In genomic region chr1:200737647-200738296, GRCh38 we compare ENCODE assay signal across 8 cellular contexts.
A peak's percentile ranks its signal among the peaks of the same experiment; 100 is the strongest.
DNase-seq lines count a peak whose midpoint lies in the region; ATAC-seq and TF ChIP-seq lines count a peak whose summit lies in the region.

No MANE protein-coding gene starts in this region.

- DNase-seq in T-helper 1 cell (no peak), WERI-Rb-1 (no peak), NCI-H1105 (lab: John Stamatoyannopoulos, UW) (no peak), retina (no peak)

- H3K4me3 ChIP-seq in WERI-Rb-1 (ENCODE audit: low read depth, low read length) (peak overlapping the region; percentile 92), iPS-18a (ENCODE audit: low read length) (peak overlapping the region; percentile 55), stomach smooth muscle (ENCODE audit: low read length in 2 of 2) (peak overlapping the region; percentile 64 to 68)

- H3K9ac ChIP-seq in iPS-18a (ENCODE audit: low read length): peak overlapping the region; percentile 14
- peak overlapping the region; percentile 66 to 73 for H3K9ac ChIP-seq in stomach smooth muscle (ENCODE audit: low read length in 2 of 2)

- H3K9me3 Mint-ChIP-seq in T-helper 1 cell treated with Interleukin-12 subunit alpha and Interleukin-12 subunit beta and Interleukin-4 antibody, amounts not matched to agents 30 μg/mL and 1 μg/mL, for 36 hours: no peaks in the 10 kb centered on the region

- H3K4me3 Mint-ChIP-seq in T-helper 1 cell treated with Interleukin-12 subunit alpha and Interleukin-12 subunit beta and Interleukin-4 antibody, amounts not matched to agents 30 μg/mL and 1 μg/mL, for 36 hours: peak overlapping the region; percentile 94

- H3K9me3 ChIP-seq in WERI-Rb-1 (ENCODE audit: severe bottlenecking) (no peaks in the 10 kb centered on the region), iPS-18a (ENCODE audit: control insufficient read depth, low read depth, low read length) (no peaks in the 10 kb centered on the region), stomach smooth muscle (ENCODE audit: control insufficient read depth in 2 of 2, low read length in 2 of 2) (no peaks in the 10 kb centered on the region)

- H3K36me3 ChIP-seq in WERI-Rb-1 (peaks cover 17% of the 10 kb centered on the region), iPS-18a (ENCODE audit: control insufficient read depth, low read depth, low read length) (no peaks in the 10 kb centered on the region), stomach smooth muscle (ENCODE audit: control insufficient read depth in 2 of 2, insufficient read depth in 2 of 2, low read length in 2 of 2) (no peaks in the 10 kb centered on the region)

- no peak overlapping the region for H3K27ac Mint-ChIP-seq in T-helper 1 cell treated with Interleukin-12 subunit alpha and Interleukin-12 subunit beta and Interleukin-4 antibody, amounts not matched to agents 30 μg/mL and 1 μg/mL, for 36 hours

- H3K27ac ChIP-seq in WERI-Rb-1 (peak overlapping the region; percentile 66), iPS-18a (ENCODE audit: low read length) (no peak overlapping the region), stomach smooth muscle (ENCODE audit: low read length) (peak overlapping the region; percentile 37)

- peaks cover 15% of the 10 kb centered on the region for H3K4me1 Mint-ChIP-seq in T-helper 1 cell treated with Interleukin-12 subunit alpha and Interleukin-12 subunit beta and Interleukin-4 antibody, amounts not matched to agents 30 μg/mL and 1 μg/mL, for 36 hours (ENCODE audit: low read depth)

- H3K27me3 ChIP-seq in WERI-Rb-1 (ENCODE audit: insufficient read depth, low read depth, severe bottlenecking) (no peaks in the 10 kb centered on the region), iPS-18a (ENCODE audit: control insufficient read depth, insufficient read depth, low read length) (peaks cover 10% of the 10 kb centered on the region), stomach smooth muscle (ENCODE audit: control insufficient read depth in 1 of 2, insufficient read depth in 2 of 2, low read length in 2 of 2) (no peaks in the 10 kb centered on the region)

- H3K27me3 Mint-ChIP-seq in T-helper 1 cell treated with Interleukin-12 subunit alpha and Interleukin-12 subunit beta and Interleukin-4 antibody, amounts not matched to agents 30 μg/mL and 1 μg/mL, for 36 hours (ENCODE audit: low read depth): peaks cover 38% of the 10 kb centered on the region

- H3K36me3 Mint-ChIP-seq in T-helper 1 cell treated with Interleukin-12 subunit alpha and Interleukin-12 subunit beta and Interleukin-4 antibody, amounts not matched to agents 30 μg/mL and 1 μg/mL, for 36 hours (ENCODE audit: low read depth): no peaks in the 10 kb centered on the region

- no peak for TF ChIP-seq CTCF in WERI-Rb-1 (IDR thresholded peaks at IDR 0.05; ENCODE audit: low read depth, low read length)

- ATAC-seq in HG03095 (IDR thresholded peaks at IDR 0.05; ENCODE audit: unreplicated experiment): no peak

- H3K4me1 ChIP-seq in iPS-18a (ENCODE audit: control insufficient read depth, low read depth, low read length) (peaks cover 19% of the 10 kb centered on the region), stomach smooth muscle (ENCODE audit: control insufficient read depth, insufficient read depth, low read length) (peaks cover 5% of the 10 kb centered on the region)
